In genomic region chr3:8464668-8465067, GRCh38 we compare ENCODE assay signal across 21 cellular contexts. TPM values are rescaled to one million over a fixed set of nuclear protein-coding genes. Genes with fewer than 3 reads are reported as not detected.
DNase-seq lines count a peak whose midpoint lies in the region; FAIRE-seq and TF ChIP-seq lines count a peak whose summit lies in the region.
"Had no signal": no experiment of that assay in that cellular context is flagged by ENCODE, and none has a peak within 500 bp of the region (broad histone marks: within the 10 kb centered on the region; RNA-seq: fewer than 3 reads in every experiment).

No MANE protein-coding gene starts in this region.

- H3K4me1 ChIP-seq in kidney (ENCODE audit: control insufficient read depth in 1 of 2, insufficient read depth in 1 of 2, low read depth in 1 of 2, low read length in 2 of 2), result no peaks in the 10 kb centered on the region
- H3K4me1 ChIP-seq: adrenal gland; BLaER1 treated with 17β-estradiol and CSF1 and Interleukin-3, amounts not matched to agents 10 nM and 100 nM; left ventricle myocardium inferior had no signal

- peak; percentile 16 for DNase-seq in NCI-H748 (lab: John Stamatoyannopoulos, UW; ENCODE audit: unreplicated experiment)
- no peak for DNase-seq in NCI-H748 treated with DMSO at 0.1 percent for 48 hours (lab: John Stamatoyannopoulos, UW)
- peak; percentile 65 for DNase-seq in RPMI7951 (ENCODE audit: low read depth)
- DNase-seq in globus pallidus (ENCODE audit: low spot score), result peak; percentile 58
- peak in 39 of 49 donors; percentile 5 to 78 (median 41) for DNase-seq in substantia nigra (lab: John Stamatoyannopoulos, UW)
- no peak for DNase-seq in SW 1271 (lab: John Stamatoyannopoulos, UW)
- no peak for DNase-seq in islet precursor cell
- DNase-seq in kidney, result no peak
- DNase-seq: activated CD8-positive, alpha-beta T cell treated with anti-CD3 and anti-CD28 coated beads, Interleukin-2, amount 10 ng/mL, durations not matched to agents 7 days and 5 days; activated naive CD4-positive, alpha-beta T cell; activated T-cell treated with anti-CD3 and anti-CD28 coated beads, Interleukin-2, amount 50 U/mL, for 24 hours; left ventricle myocardium inferior; NCI-H146 had no signal

- no peak overlapping the region for H3K9ac ChIP-seq in kidney (ENCODE audit: low read length in 2 of 2)
- H3K9ac ChIP-seq: BLaER1 treated with 17β-estradiol and CSF1 and Interleukin-3, amounts not matched to agents 10 nM and 100 nM had no signal

- H3K36me3 ChIP-seq in kidney (ENCODE audit: control insufficient read depth in 1 of 2, insufficient read depth in 2 of 2, low read length in 2 of 2), result no peaks in the 10 kb centered on the region
- H3K36me3 ChIP-seq: adrenal gland; BLaER1 treated with 17β-estradiol and CSF1 and Interleukin-3, amounts not matched to agents 10 nM and 100 nM; heart left ventricle; left ventricle myocardium inferior had no signal

- no peak for TF ChIP-seq CTCF in kidney (IDR thresholded peaks at IDR 0.05; ENCODE audit: borderline replicate concordance, extremely low read depth, insufficient read depth)

- no peak overlapping the region for H3K27ac ChIP-seq in substantia nigra (ENCODE audit: low read depth, low read length, poor library complexity, severe bottlenecking)
- H3K27ac ChIP-seq in kidney (ENCODE audit: low read depth in 2 of 2, low read length in 2 of 2), result no peak overlapping the region
- H3K27ac ChIP-seq: adrenal gland; BLaER1 treated with 17β-estradiol and CSF1 and Interleukin-3, amounts not matched to agents 10 nM and 100 nM; heart left ventricle; left ventricle myocardium inferior had no signal

- intact Hi-C loops in kidney (cut with DNase I), result no loop called here

- no peak overlapping the region for H3K4me3 ChIP-seq in kidney (ENCODE audit: low read length in 2 of 2)
- H3K4me3 ChIP-seq: adrenal gland; BLaER1 treated with 17β-estradiol and CSF1 and Interleukin-3, amounts not matched to agents 10 nM and 100 nM; heart left ventricle; left ventricle myocardium inferior had no signal

- no peaks in the 10 kb centered on the region for H3K9me3 ChIP-seq in kidney (ENCODE audit: control insufficient read depth in 1 of 2, low read length in 2 of 2)
- H3K9me3 ChIP-seq: adrenal gland; BLaER1 treated with 17β-estradiol and CSF1 and Interleukin-3, amounts not matched to agents 10 nM and 100 nM; heart left ventricle; left ventricle myocardium inferior had no signal

- no peak for FAIRE-seq in kidney (lab: Jason Lieb, UNC)
- FAIRE-seq: bronchial epithelial cell, D721Med, G401.6, RCC 7860, urothelium cell line had no signal

RNA-seq across cellular contexts. Expression of gene LMCD1, which starts 37.0 kb away (rescaled TPM):
- total RNA-seq in RPMI7951 (2014; rRNA removed; shearing (Covaris generic)), result 31.8 and 40.6 TPM in 2 replicates
- total RNA-seq in kidney, result 65.4 TPM
- 24.3 TPM for polyA plus RNA-seq in kidney (ENCODE audit: insufficient read depth, low read depth, low replicate concordance)

Comparison
In these comparisons a context has a peak if more than half of its experiments do, and no peak if none do; other contexts are left out.
1. DNase-seq: peak in NCI-H748 (single experiment), RPMI7951 (single experiment), globus pallidus (single experiment) and substantia nigra (39 of 49); none in NCI-H748 treated with DMSO at 0.1 percent for 48 hours (single experiment), SW 1271 (0 of 2), islet precursor cell (single experiment) and kidney (single experiment).